Comparison of ENCODE assay signal across 16 cellular contexts in genomic region chr20:48910360-48910781, GRCh38. TPM values are rescaled to one million over a fixed set of nuclear protein-coding genes. Genes with fewer than 3 reads are reported as not detected.
DNase-seq lines count a peak whose midpoint lies in the region; ATAC-seq and TF ChIP-seq lines count a peak whose summit lies in the region.
"Had no signal": no experiment of that assay in that cellular context is flagged by ENCODE, and none has a peak within 500 bp of the region (broad histone marks: within the 10 kb centered on the region; RNA-seq: fewer than 3 reads in every experiment).

No MANE protein-coding gene starts in this region.

- H3K27me3 ChIP-seq in CD4-positive, CD25-positive, alpha-beta regulatory T cell (ENCODE audit: control insufficient read depth, insufficient read depth, low read length) = no peaks in the 10 kb centered on the region
- H3K27me3 ChIP-seq in right lobe of liver (no peaks in the 10 kb centered on the region), trophoblast cell (ENCODE audit: insufficient read depth, low read length) (no peaks in the 10 kb centered on the region)
- H3K27me3 ChIP-seq: dorsolateral prefrontal cortex, SJCRH30, tibial artery had no signal

- no peak for TF ChIP-seq POLR2A in right lobe of liver (IDR thresholded peaks at IDR 0.05)

- no peak overlapping the region for H3K23ac ChIP-seq in trophoblast cell (ENCODE audit: low read length)

- no peak overlapping the region for H2AK5ac ChIP-seq in trophoblast cell (ENCODE audit: low read length)

- no peak overlapping the region for H3K4ac ChIP-seq in trophoblast cell (ENCODE audit: low read depth, low read length)

- no peak overlapping the region for H3K18ac ChIP-seq in trophoblast cell (ENCODE audit: low read length)

- no peaks in the 10 kb centered on the region for H3K79me1 ChIP-seq in trophoblast cell (ENCODE audit: low read length)

- H3K27me3 Mint-ChIP-seq in CD4-positive, CD25-positive, alpha-beta regulatory T cell = peaks cover 18% of the 10 kb centered on the region

- H2AFZ ChIP-seq in trophoblast cell (ENCODE audit: insufficient read depth, low read length, poor library complexity) = no peak overlapping the region

- H3K27ac Mint-ChIP-seq in CD4-positive, CD25-positive, alpha-beta regulatory T cell = no peak overlapping the region
- H3K27ac Mint-ChIP-seq: mesothelial cell of epicardium had no signal

- no peaks in the 10 kb centered on the region for H3K79me2 ChIP-seq in trophoblast cell (ENCODE audit: control insufficient read depth, insufficient read depth, low read length, poor library complexity)

- no peak overlapping the region for H2BK12ac ChIP-seq in trophoblast cell (ENCODE audit: low read length)

- H2BK120ac ChIP-seq in trophoblast cell (ENCODE audit: insufficient read depth, low read length, poor library complexity) = no peak overlapping the region

- no peak overlapping the region for H3K4me2 ChIP-seq in trophoblast cell (ENCODE audit: low read length)

- no peaks in the 10 kb centered on the region for H3K36me3 ChIP-seq in CD4-positive, CD25-positive, alpha-beta regulatory T cell (ENCODE audit: control insufficient read depth, insufficient read depth, low read length)
- H3K36me3 ChIP-seq in right lobe of liver = no peaks in the 10 kb centered on the region
- H3K36me3 ChIP-seq in trophoblast cell (ENCODE audit: control insufficient read depth in 1 of 2, insufficient read depth in 2 of 2, low read length in 2 of 2) = no peaks in the 10 kb centered on the region
- H3K36me3 ChIP-seq: SJCRH30, tibial artery had no signal

- no peak overlapping the region for H4K91ac ChIP-seq in trophoblast cell (ENCODE audit: low read depth, low read length)

- peak overlapping the region in 1 of 4 donors; percentile 61 for H3K4me3 Mint-ChIP-seq in CD4-positive, CD25-positive, alpha-beta regulatory T cell
- H3K4me3 Mint-ChIP-seq: mesothelial cell of epicardium had no signal

- H3K27ac ChIP-seq in CD4-positive, CD25-positive, alpha-beta regulatory T cell (ENCODE audit: insufficient read depth, low read length, poor library complexity, severe bottlenecking) = no peak overlapping the region
- no peak overlapping the region for H3K27ac ChIP-seq in right lobe of liver
- no peak overlapping the region for H3K27ac ChIP-seq in trophoblast cell (ENCODE audit: low read depth, low read length)
- H3K27ac ChIP-seq: dorsolateral prefrontal cortex, SJCRH30, tibial artery had no signal

- H3K36me3 Mint-ChIP-seq in CD4-positive, CD25-positive, alpha-beta regulatory T cell = no peaks in the 10 kb centered on the region
- H3K36me3 Mint-ChIP-seq: mesothelial cell of epicardium had no signal

- intact Hi-C loops in right lobe of liver (cut with DNase I) = no loop called here

- no peaks in the 10 kb centered on the region for H3K4me1 ChIP-seq in CD4-positive, CD25-positive, alpha-beta regulatory T cell (ENCODE audit: control insufficient read depth, insufficient read depth, low read length, poor library complexity, severe bottlenecking)
- H3K4me1 ChIP-seq in right lobe of liver (no peaks in the 10 kb centered on the region), trophoblast cell (ENCODE audit: control insufficient read depth in 1 of 2, insufficient read depth in 2 of 2, low read length in 2 of 2) (no peaks in the 10 kb centered on the region)
- H3K4me1 ChIP-seq: tibial artery had no signal

- no peaks in the 10 kb centered on the region for H3K9me3 Mint-ChIP-seq in CD4-positive, CD25-positive, alpha-beta regulatory T cell

- H3K4me1 Mint-ChIP-seq in CD4-positive, CD25-positive, alpha-beta regulatory T cell = peaks cover 0 to 2% (median 1%) of the 10 kb centered on the region in 4 donors
- H3K4me1 Mint-ChIP-seq: mesothelial cell of epicardium had no signal

- H3K9me3 ChIP-seq in CD4-positive, CD25-positive, alpha-beta regulatory T cell (ENCODE audit: control insufficient read depth in 2 of 2, low read length in 2 of 2) = no peaks in the 10 kb centered on the region
- H3K9me3 ChIP-seq in right lobe of liver (no peaks in the 10 kb centered on the region), trophoblast cell (ENCODE audit: insufficient read depth, low read depth, low read length) (peaks cover 4% of the 10 kb centered on the region)
- H3K9me3 ChIP-seq: tibial artery had no signal

- H3K14ac ChIP-seq in trophoblast cell (ENCODE audit: low read length) = no peak overlapping the region

- WGBS in right lobe of liver (ENCODE audit: insufficient coverage, low coverage, low lambda C conversion rate, missing lambda C conversion rate) = 32% methylated on average over 5 of the region's 7 CpGs
- WGBS in trophoblast cell (ENCODE audit: extremely low coverage, insufficient coverage, insufficient read length) = no CpG with 5 or more reads among the region's 7 CpGs

- H4K12ac ChIP-seq in trophoblast cell (ENCODE audit: low read depth, low read length) = no peak overlapping the region

- no peak overlapping the region for H4K8ac ChIP-seq in trophoblast cell (ENCODE audit: low read depth, low read length)

- H3K9ac ChIP-seq in trophoblast cell (ENCODE audit: low read length) = no peak overlapping the region

- DNase-seq in CD4-positive, CD25-positive, alpha-beta regulatory T cell = peak in 1 of 3 donors; percentile 6
- DNase-seq in M059J (ENCODE audit: low read depth) (peak; percentile 69), amniotic epithelial cell (ENCODE audit: low read depth) (peak; percentile 51), right lobe of liver (no peak), trophoblast cell (no peak), NCI-H1930 (lab: John Stamatoyannopoulos, UW) (no peak), hepatic stellate cell (ENCODE audit: low spot score) (no peak)
- DNase-seq: activated naive CD4-positive, alpha-beta T cell treated with anti-CD3 and anti-CD28 coated beads, Interleukin-2, amount 50 U/mL, for 16 hours; AML-193; dorsolateral prefrontal cortex; head of caudate nucleus; NCI-H2171; SJCRH30; tibial artery had no signal

- ATAC-seq in CD4-positive, CD25-positive, alpha-beta regulatory T cell (ENCODE audit: low read depth in 2 of 2) = peak; percentile 49 to 63
- peak; percentile 41 to 61 (median 54) for ATAC-seq in right lobe of liver
- ATAC-seq in GM21528 (IDR thresholded peaks at IDR 0.05; ENCODE audit: low FRiP score, unreplicated experiment) = no peak

- H3K4me3 ChIP-seq in CD4-positive, CD25-positive, alpha-beta regulatory T cell (ENCODE audit: low read depth, low read length) = no peak overlapping the region
- H3K4me3 ChIP-seq in right lobe of liver (no peak overlapping the region), trophoblast cell (ENCODE audit: low read depth, low read length) (no peak overlapping the region)
- H3K4me3 ChIP-seq: dorsolateral prefrontal cortex, SJCRH30, tibial artery had no signal

- no peak for TF ChIP-seq CTCF in right lobe of liver (IDR thresholded peaks at IDR 0.05)

- no peak overlapping the region for H2BK5ac ChIP-seq in trophoblast cell (ENCODE audit: low read depth, low read length, poor library complexity)

RNA-seq across cellular contexts. Expression of gene ARFGEF2, which starts 11.1 kb away (rescaled TPM):
- 22.1 TPM for total RNA-seq in CD4-positive, CD25-positive, alpha-beta regulatory T cell
- polyA plus RNA-seq in CD4-positive, CD25-positive, alpha-beta regulatory T cell = 1 to 10 TPM; 6.8 to 7.9 (median 7.4) TPM
- total RNA-seq in M059J (2014; rRNA removed; shearing (Covaris generic)) = 23.1 and 35.4 TPM in 2 replicates
- 10 to 100 TPM; 23.4 to 30.0 (median 26.9) TPM for total RNA-seq in right lobe of liver
- polyA plus RNA-seq in trophoblast cell (2013) = 11.8 and 12.1 TPM in 2 replicates

Comparison
In these comparisons a context has a peak if more than half of its experiments do, and no peak if none do; other contexts are left out.
1. DNase-seq: peak in M059J (single experiment) and amniotic epithelial cell (single experiment); none in right lobe of liver (0 of 3), trophoblast cell (0 of 2), NCI-H1930 (0 of 2) and hepatic stellate cell (single experiment).